In the genomic region with DNA sequence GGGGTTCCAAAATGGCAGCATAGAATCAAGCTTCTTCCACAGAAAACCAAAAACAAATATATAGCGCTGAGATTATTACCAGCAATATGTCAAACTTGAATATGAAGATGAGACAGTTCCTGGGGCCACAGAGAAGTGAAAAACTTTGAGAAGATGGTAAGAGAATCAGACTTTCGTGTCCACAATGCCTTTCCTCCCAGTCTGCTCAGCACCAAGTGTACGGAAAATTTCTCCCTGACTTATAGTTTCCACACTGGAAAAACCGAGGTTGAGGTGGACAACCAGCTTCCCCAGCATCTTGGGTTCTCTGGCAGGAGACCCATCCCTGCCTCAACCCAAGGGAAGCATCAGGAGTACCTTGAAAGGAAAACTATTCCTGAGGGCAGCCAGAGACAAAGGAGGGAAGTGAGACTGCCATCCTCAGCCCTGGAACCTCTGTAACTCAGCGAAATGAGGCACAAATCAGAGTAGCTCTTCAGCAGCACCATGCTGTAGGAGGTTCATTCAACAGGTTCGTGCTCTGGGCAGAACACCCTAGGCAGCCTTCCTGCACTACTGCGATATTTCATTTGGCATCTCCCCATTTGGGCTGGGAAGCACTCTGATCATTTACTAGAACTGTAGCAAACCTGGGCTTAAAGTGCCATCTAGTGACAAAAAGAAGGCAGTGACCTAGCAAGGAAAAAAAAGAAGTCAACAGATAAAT, we compare ENCODE assay signal across 8 cellular contexts. TPM values are rescaled to one million over a fixed set of nuclear protein-coding genes. Genes with fewer than 3 reads are reported as not detected.
DNase-seq lines count a peak whose midpoint lies in the region; ATAC-seq, FAIRE-seq and TF ChIP-seq lines count a peak whose summit lies in the region.

No MANE protein-coding gene starts in this region.

- H3K9me3 ChIP-seq in DND-41 (ENCODE audit: insufficient read depth, low read length, severe bottlenecking), result no peaks in the 10 kb centered on the region

- H3K4me2 ChIP-seq in DND-41 (ENCODE audit: insufficient read depth, low read length), result no peak overlapping the region

- no peak overlapping the region for H2AFZ ChIP-seq in DND-41 (ENCODE audit: low read depth, low read length)

- no peaks in the 10 kb centered on the region for H4K20me1 ChIP-seq in DND-41 (ENCODE audit: insufficient read depth, low read length)

- ATAC-seq in DND-41 (ENCODE audit: insufficient read depth, low read depth) (peak; percentile 72), GM21529 (IDR thresholded peaks at IDR 0.05; ENCODE audit: unreplicated experiment) (peak; percentile 75), HG02610 (IDR thresholded peaks at IDR 0.05; ENCODE audit: unreplicated experiment) (no peak)

- TF ChIP-seq CTCF in DND-41 (IDR thresholded peaks at IDR 0.05; ENCODE audit: borderline replicate concordance, extremely low read depth, low read length, poor library complexity, severe bottlenecking) (peak; percentile 88), NB4 (IDR thresholded peaks at IDR 0.05; ENCODE audit: low read depth, low read length) (peak; percentile 72)

- H3K79me2 ChIP-seq in DND-41 (ENCODE audit: insufficient read depth, low read length), result no peaks in the 10 kb centered on the region

- no peak overlapping the region for H3K4me3 ChIP-seq in DND-41 (ENCODE audit: low read depth in 1 of 2, low read length in 2 of 2)
- H3K4me3 ChIP-seq in NB4 (ENCODE audit: low read depth, low read length), result no peak overlapping the region

- no peak overlapping the region for H3K9ac ChIP-seq in DND-41 (ENCODE audit: low read depth, low read length)

- no peaks in the 10 kb centered on the region for H3K27me3 ChIP-seq in DND-41 (ENCODE audit: insufficient read depth, low read length, poor library complexity)

- peak; percentile 16 for DNase-seq in DND-41
- DNase-seq in NB4 (ENCODE audit: low read depth), result peak; percentile 74
- DNase-seq in SHP77 (lab: John Stamatoyannopoulos, UW), result peak; percentile 67 to 88
- DNase-seq in dermis microvascular lymphatic vessel endothelial cell (ENCODE audit: low read depth in 2 of 2), result peak; percentile 58 to 77
- DNase-seq in medulla oblongata (ENCODE audit: extremely low spot score), result peak; percentile 62
- peak; percentile 51 for DNase-seq in urothelium cell line (ENCODE audit: low spot score)

- no peak overlapping the region for H3K27ac ChIP-seq in DND-41 (ENCODE audit: low read length)

- FAIRE-seq in urothelium cell line (lab: Jason Lieb, UNC), result peak; percentile 5

- no peak for TF ChIP-seq POLR2A in NB4 (IDR thresholded peaks at IDR 0.05; ENCODE audit: extremely low read depth, insufficient read length)

- H3K4me1 ChIP-seq in DND-41 (ENCODE audit: insufficient read depth, low read length), result no peaks in the 10 kb centered on the region

- H3K36me3 ChIP-seq in DND-41 (ENCODE audit: insufficient read depth, low read length), result no peaks in the 10 kb centered on the region

RNA-seq across cellular contexts. Expression of a gene that starts 52.4 kb away (rescaled TPM):
- total RNA-seq in dermis microvascular lymphatic vessel endothelial cell, result 4.9 and 7.3 TPM in 2 replicates

Comparison
In these comparisons a context has a peak if more than half of its experiments do, and no peak if none do; other contexts are left out.
1. DNase-seq: peak in every context shown above with its lines; median percentile 78 in SHP77; 74 in NB4; 68 in dermis microvascular lymphatic vessel endothelial cell; 62 in medulla oblongata; 51 in urothelium cell line; 16 in DND-41.